ENCODE assay signal across 2 cellular contexts in the genomic region with DNA sequence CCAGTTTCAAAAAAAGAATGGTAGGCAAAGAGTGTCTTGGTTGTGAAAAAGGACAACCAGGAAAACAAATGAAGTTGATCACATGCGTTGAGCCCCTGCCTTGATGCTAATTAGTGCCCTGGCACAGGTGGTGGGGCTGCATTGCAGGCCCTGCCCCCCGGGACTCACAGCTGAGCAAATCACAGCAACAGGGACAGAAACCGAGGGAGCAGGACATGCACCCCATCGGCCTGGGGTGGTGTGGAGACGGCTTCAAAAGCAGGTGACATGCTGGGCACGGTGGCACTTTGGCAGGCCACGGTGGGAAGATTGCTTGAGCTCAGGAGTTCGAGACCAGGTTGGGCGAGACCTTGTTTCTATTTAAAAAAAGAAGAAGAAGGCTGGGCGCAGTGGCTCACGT.
TF ChIP-seq lines count a peak whose summit lies in the region.

No MANE protein-coding gene starts in this region.

TF ChIP-seq in H1, 55 proteins besides CTCF, POLR2A, EP300 and RAD21:
- TF ChIP-seq SUZ12 (IDR thresholded peaks at IDR 0.05; ENCODE audit: low read length) (peak; percentile 8; the same call in 1 of the 2 replicates), TBP (IDR thresholded peaks at IDR 0.05; ENCODE audit: low read depth, low read length) (peak; percentile 12; the same call in 1 of the 2 replicates), SAP30 (IDR thresholded peaks at IDR 0.05; ENCODE audit: insufficient read depth, insufficient replicate concordance, low read length) (peak; percentile 61), TCF12 (IDR thresholded peaks at IDR 0.05; ENCODE audit: low read depth, low read length) (peak; percentile 90; the same call in 1 of the 2 replicates), TEAD4 (IDR thresholded peaks at IDR 0.05; ENCODE audit: low read depth, low read length) (no peak), MAX (IDR thresholded peaks at IDR 0.05) (peak; percentile 61), SP2 (IDR thresholded peaks at IDR 0.05; ENCODE audit: low read length) (no peak)
- TF ChIP-seq, protein P1, sequence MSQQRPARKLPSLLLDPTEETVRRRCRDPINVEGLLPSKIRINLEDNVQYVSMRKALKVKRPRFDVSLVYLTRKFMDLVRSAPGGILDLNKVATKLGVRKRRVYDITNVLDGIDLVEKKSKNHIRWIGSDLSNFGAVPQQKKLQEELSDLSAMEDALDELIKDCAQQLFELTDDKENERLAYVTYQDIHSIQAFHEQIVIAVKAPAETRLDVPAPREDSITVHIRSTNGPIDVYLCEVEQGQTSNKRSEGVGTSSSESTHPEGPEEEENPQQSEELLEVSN (IDR thresholded peaks at IDR 0.05): peak; percentile 62

TF ChIP-seq in neural cell, 6 proteins besides CTCF, POLR2A, EP300 and RAD21:
- TF ChIP-seq SMC3 (conservative IDR thresholded peaks at IDR 0.05; ENCODE audit: poor library complexity) (no peak), MXI1 (conservative IDR thresholded peaks at IDR 0.05; ENCODE audit: poor library complexity, severe bottlenecking) (no peak), TAF1 (IDR thresholded peaks at IDR 0.05; ENCODE audit: low read depth) (no peak), POLR2AphosphoS5 (IDR thresholded peaks at IDR 0.05) (no peak), EZH2 (IDR thresholded peaks at IDR 0.05; ENCODE audit: borderline replicate concordance, insufficient read depth, low read length, poor library complexity, severe bottlenecking) (no peak)
- TF ChIP-seq, protein P2, sequence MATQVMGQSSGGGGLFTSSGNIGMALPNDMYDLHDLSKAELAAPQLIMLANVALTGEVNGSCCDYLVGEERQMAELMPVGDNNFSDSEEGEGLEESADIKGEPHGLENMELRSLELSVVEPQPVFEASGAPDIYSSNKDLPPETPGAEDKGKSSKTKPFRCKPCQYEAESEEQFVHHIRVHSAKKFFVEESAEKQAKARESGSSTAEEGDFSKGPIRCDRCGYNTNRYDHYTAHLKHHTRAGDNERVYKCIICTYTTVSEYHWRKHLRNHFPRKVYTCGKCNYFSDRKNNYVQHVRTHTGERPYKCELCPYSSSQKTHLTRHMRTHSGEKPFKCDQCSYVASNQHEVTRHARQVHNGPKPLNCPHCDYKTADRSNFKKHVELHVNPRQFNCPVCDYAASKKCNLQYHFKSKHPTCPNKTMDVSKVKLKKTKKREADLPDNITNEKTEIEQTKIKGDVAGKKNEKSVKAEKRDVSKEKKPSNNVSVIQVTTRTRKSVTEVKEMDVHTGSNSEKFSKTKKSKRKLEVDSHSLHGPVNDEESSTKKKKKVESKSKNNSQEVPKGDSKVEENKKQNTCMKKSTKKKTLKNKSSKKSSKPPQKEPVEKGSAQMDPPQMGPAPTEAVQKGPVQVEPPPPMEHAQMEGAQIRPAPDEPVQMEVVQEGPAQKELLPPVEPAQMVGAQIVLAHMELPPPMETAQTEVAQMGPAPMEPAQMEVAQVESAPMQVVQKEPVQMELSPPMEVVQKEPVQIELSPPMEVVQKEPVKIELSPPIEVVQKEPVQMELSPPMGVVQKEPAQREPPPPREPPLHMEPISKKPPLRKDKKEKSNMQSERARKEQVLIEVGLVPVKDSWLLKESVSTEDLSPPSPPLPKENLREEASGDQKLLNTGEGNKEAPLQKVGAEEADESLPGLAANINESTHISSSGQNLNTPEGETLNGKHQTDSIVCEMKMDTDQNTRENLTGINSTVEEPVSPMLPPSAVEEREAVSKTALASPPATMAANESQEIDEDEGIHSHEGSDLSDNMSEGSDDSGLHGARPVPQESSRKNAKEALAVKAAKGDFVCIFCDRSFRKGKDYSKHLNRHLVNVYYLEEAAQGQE (IDR thresholded peaks at IDR 0.05; ENCODE audit: borderline replicate concordance): no peak
